In genomic region chr14:65230287-65230728, GRCh38 we compare ENCODE assay signal across 8 cellular contexts.
DNase-seq lines count a peak whose midpoint lies in the region; ATAC-seq and TF ChIP-seq lines count a peak whose summit lies in the region.

No MANE protein-coding gene starts in this region.

- peak overlapping the region; percentile 83 for H2AFZ ChIP-seq in HCT116 (ENCODE audit: low read depth, low read length, poor library complexity, severe bottlenecking)

- ATAC-seq in HCT116, result peak; percentile 33
- ATAC-seq in upper lobe of right lung, result peak; percentile 76
- ATAC-seq in HG03442 (IDR thresholded peaks at IDR 0.05; ENCODE audit: unreplicated experiment), result no peak
- no peak for ATAC-seq in GM18909 (IDR thresholded peaks at IDR 0.05; ENCODE audit: poor library complexity, unreplicated experiment)

- H3K79me2 ChIP-seq in HCT116 (ENCODE audit: insufficient read depth, low read length), result no peaks in the 10 kb centered on the region

- peak overlapping the region; percentile 53 for H3K9ac ChIP-seq in HCT116 (ENCODE audit: low read length)

- H3K27me3 ChIP-seq in HCT116 (ENCODE audit: insufficient read depth, low read length) (no peaks in the 10 kb centered on the region), upper lobe of right lung (no peaks in the 10 kb centered on the region)

- DNase-seq in HCT116 (ENCODE audit: low read depth, low spot score) (no peak), NCI-H748 treated with DMSO at 0.1 percent for 48 hours (lab: John Stamatoyannopoulos, UW) (peak; percentile 94), midbrain (lab: John Stamatoyannopoulos, UW) (peak; percentile 91), upper lobe of right lung (peak; percentile 73), NCI-H524 treated with DMSO at 0.1 percent for 48 hours (lab: John Stamatoyannopoulos, UW) (no peak)

- no peaks in the 10 kb centered on the region for H4K20me1 ChIP-seq in HCT116 (ENCODE audit: insufficient read depth)

- CTCF ChIA-PET in HCT116 (lab: Charles Lee), result interaction anchor here (0.6 to 0.9 kb wide), 2 partner anchors 9 to 394 kb away, joined by 3 read pairs; no protein-coding TSS in a partner anchor

- POLR2A ChIA-PET in HCT116 (lab: Charles Lee), result interaction anchor here (0.6 to 1.0 kb wide), 2 partner anchors 23 to 128 kb away, joined by 3 read pairs; partner anchors contain the start of gene MAX

- BruUV-seq in HCT116 (replicated peaks; lab: Mats Ljungman, UMichigan), result no TSS peak

- H3K27ac ChIP-seq in HCT116 (ENCODE audit: low read depth, low read length) (peak overlapping the region; percentile 54), cingulate gyrus (ENCODE audit: low read depth, low read length) (peak overlapping the region; percentile 97), upper lobe of right lung (peak overlapping the region; percentile 87)

- no peak for TF ChIP-seq POLR2A in HCT116 (IDR thresholded peaks at IDR 0.05; ENCODE audit: borderline replicate concordance, extremely low read depth, insufficient read depth, insufficient read length)

- H3K9me3 ChIP-seq in HCT116 (ENCODE audit: control insufficient read depth in 1 of 2, insufficient read depth in 1 of 2, low read depth in 1 of 2, low read length in 2 of 2) (no peaks in the 10 kb centered on the region), upper lobe of right lung (no peaks in the 10 kb centered on the region)

- H3K36me3 ChIP-seq in HCT116 (ENCODE audit: control insufficient read depth in 1 of 2, insufficient read depth in 2 of 2, low read length in 2 of 2) (no peaks in the 10 kb centered on the region), upper lobe of right lung (no peaks in the 10 kb centered on the region)

- peak overlapping the region; percentile 13 to 43 for H3K4me3 ChIP-seq in HCT116 (replicated peaks in 1 of 2; ENCODE audit: low read depth in 1 of 2, low read length in 2 of 2)
- H3K4me3 ChIP-seq in upper lobe of right lung, result peak overlapping the region; percentile 48

- peak overlapping the region; percentile 70 for H3K4me2 ChIP-seq in HCT116 (ENCODE audit: low read length)

- RAD21 ChIA-PET in HCT116 (lab: Charles Lee; ENCODE audit: low non-redundant PET in 1 of 2, low total read pairs in 2 of 2, uncharacterized antibody in 2 of 2, unreplicated experiment in 2 of 2), result no interaction called here

- no peaks in the 10 kb centered on the region for H3K9me2 ChIP-seq in HCT116 (ENCODE audit: insufficient read depth)

- intact Hi-C loops in HCT116 (cut with micrococcal nuclease), result no loop called here
- intact Hi-C loops in upper lobe of right lung (cut with DNase I), result no loop called here

- H3K4me1 ChIP-seq in HCT116 (ENCODE audit: control insufficient read depth in 1 of 2, insufficient read depth in 2 of 2, low read length in 2 of 2) (peaks cover 23 to 63% of the 10 kb centered on the region in 2 experiments), upper lobe of right lung (peaks cover 37% of the 10 kb centered on the region)

- TF ChIP-seq CTCF in HCT116 (IDR thresholded peaks at IDR 0.05 in 2 of 3, conservative IDR thresholded peaks at IDR 0.05 in 1 of 3; ENCODE audit: borderline replicate concordance in 1 of 3, insufficient read depth in 1 of 3, low read depth in 2 of 3, low read length in 2 of 3), result no peak
- no peak for TF ChIP-seq CTCF in upper lobe of right lung (IDR thresholded peaks at IDR 0.05)

- 0 out of 2 replicates have a peak, but pooled peaks have one; percentile 4 for TF ChIP-seq RAD21 in HCT116 (IDR thresholded peaks at IDR 0.05; ENCODE audit: low read depth)

TF ChIP-seq in HCT116, 20 proteins besides CTCF, POLR2A, EP300 and RAD21:
- TF ChIP-seq EGR1 (IDR thresholded peaks at IDR 0.05; ENCODE audit: low read depth) (0 out of 2 replicates have a peak, but pooled peaks have one; percentile 1), MAX (IDR thresholded peaks at IDR 0.05) (no peak)

Comparison
In these comparisons a context has a peak if more than half of its experiments do, and no peak if none do; other contexts are left out.
1. ATAC-seq: peak in HCT116 (single experiment) and upper lobe of right lung (single experiment); none in HG03442 (single experiment) and GM18909 (single experiment).
2. DNase-seq: peak in NCI-H748 treated with DMSO at 0.1 percent for 48 hours (single experiment), midbrain (single experiment) and upper lobe of right lung (single experiment); none in HCT116 (single experiment) and NCI-H524 treated with DMSO at 0.1 percent for 48 hours (single experiment).
3. Peak in every context shown above with its lines, with median percentiles within 50 percentile points of each other: H3K27ac ChIP-seq.